In the genomic region with DNA sequence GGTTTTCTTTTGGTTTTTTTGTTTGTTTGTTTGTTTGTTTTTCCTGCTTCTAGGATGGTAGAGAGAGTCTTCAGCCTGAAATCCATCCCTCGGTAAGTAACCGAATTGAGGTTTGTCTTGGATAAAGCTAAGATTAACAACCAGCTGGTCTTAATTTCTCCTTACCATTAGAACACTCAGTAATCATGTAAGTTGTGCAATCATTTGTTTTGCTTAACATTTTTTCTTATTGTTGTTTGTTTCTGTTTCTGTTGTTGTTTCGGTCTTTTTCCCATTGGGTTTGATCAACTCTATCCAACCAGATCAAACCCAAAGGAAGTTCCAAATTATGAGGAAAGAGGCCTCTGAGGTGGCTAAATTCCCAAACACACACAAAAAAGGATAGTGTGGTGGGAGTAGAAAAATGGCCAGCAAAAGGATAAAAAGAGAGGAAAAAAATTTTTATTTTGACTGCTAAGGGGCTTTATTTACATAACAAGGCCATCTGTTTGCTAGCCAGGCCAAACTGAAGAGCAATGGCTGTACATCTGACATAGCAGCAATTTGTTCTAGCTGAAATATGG, we compare ENCODE assay signal across 14 cellular contexts. TPM values are rescaled to one million over a fixed set of nuclear protein-coding genes. Genes with fewer than 3 reads are reported as not detected.
A peak's percentile ranks its signal among the peaks of the same experiment; 100 is the strongest.
DNase-seq lines count a peak whose midpoint lies in the region; ATAC-seq, FAIRE-seq and TF ChIP-seq lines count a peak whose summit lies in the region.
"Had no signal": no experiment of that assay in that cellular context is flagged by ENCODE, and none has a peak within 500 bp of the region (broad histone marks: within the 10 kb centered on the region; RNA-seq: fewer than 3 reads in every experiment).

No MANE protein-coding gene starts in this region.

- no peak overlapping the region for H2BK12ac ChIP-seq in mesenchymal stem cell (ENCODE audit: low read length in 2 of 2)

- no peak for ATAC-seq in K562
- no peak for ATAC-seq in GM19023 (IDR thresholded peaks at IDR 0.05; ENCODE audit: unreplicated experiment)
- ATAC-seq: CD8-positive, alpha-beta T cell had no signal

- no peak overlapping the region for H3K14ac ChIP-seq in mesenchymal stem cell (ENCODE audit: low read length in 2 of 2)

- H2BK15ac ChIP-seq in mesenchymal stem cell (ENCODE audit: low read depth, poor library complexity, severe bottlenecking): no peak overlapping the region

- DNase-seq in GM04503 (ENCODE audit: low read depth): peak; percentile 13
- no peak for DNase-seq in K562 (ENCODE audit: extremely low read depth in 1 of 4, low spot score in 3 of 4)
- DNase-seq in fibroblast of mammary gland (ENCODE audit: low read depth): peak; percentile 41
- DNase-seq in mesenchymal stem cell: peak; percentile 18
- DNase-seq in testis: no peak
- no peak for DNase-seq in effector CD4-positive, alpha-beta T cell
- no peak for DNase-seq in activated T-cell treated with anti-CD3 and anti-CD28 coated beads, Interleukin-2, amount 50 U/mL, for 48 hours
- DNase-seq: CD8-positive, alpha-beta T cell; COR-L47; GF-D8 had no signal

- H4K91ac ChIP-seq in mesenchymal stem cell (ENCODE audit: low read length): no peak overlapping the region

- CTCF ChIA-PET in K562 (lab: Yijun Ruan, JAX; ENCODE audit: low intra/inter-chr PET ratio): interaction anchor here (0.8 kb wide), 1 partner anchor 1383 kb away, joined by 5 read pairs; no protein-coding TSS in a partner anchor

- H3K9me3 ChIP-seq in K562 (replicated peaks; ENCODE audit: control insufficient read depth, insufficient read depth, low read depth, low read length): no peaks in the 10 kb centered on the region
- peaks cover 2% of the 10 kb centered on the region for H3K9me3 ChIP-seq in mesenchymal stem cell (ENCODE audit: control insufficient read depth, low read length)
- no peaks in the 10 kb centered on the region for H3K9me3 ChIP-seq in testis
- H3K9me3 ChIP-seq: HAP-1 had no signal

- H3K23ac ChIP-seq in mesenchymal stem cell (ENCODE audit: low read length in 2 of 2): no peak overlapping the region

- no peak overlapping the region for H3K18ac ChIP-seq in mesenchymal stem cell (ENCODE audit: low read depth in 1 of 2, low read length in 2 of 2)

- H2BK120ac ChIP-seq in mesenchymal stem cell (ENCODE audit: low read depth, low read length): no peak overlapping the region

- no peaks in the 10 kb centered on the region for H3K9me1 ChIP-seq in K562 (ENCODE audit: control insufficient read depth, insufficient read depth, low read length)

- TF ChIP-seq CTCF in K562 (IDR thresholded peaks at IDR 0.05 in 2 of 3, conservative IDR thresholded peaks at IDR 0.05 in 1 of 3; ENCODE audit: insufficient read depth in 2 of 3, low read depth in 1 of 3, low read length in 3 of 3): no peak
- TF ChIP-seq CTCF in fibroblast of mammary gland (conservative IDR thresholded peaks at IDR 0.05; ENCODE audit: control insufficient read depth, insufficient read depth, low read depth, low read length): no peak
- TF ChIP-seq CTCF in testis (IDR thresholded peaks at IDR 0.05): no peak

- peaks cover 2 to 10% of the 10 kb centered on the region in 2 experiments; a peak in 4 of 5 replicates for H3K27me3 ChIP-seq in K562 (ENCODE audit: control insufficient read depth in 2 of 2, insufficient read depth in 2 of 2, low read length in 2 of 2)
- H3K27me3 ChIP-seq in mesenchymal stem cell (ENCODE audit: control insufficient read depth in 1 of 2, insufficient read depth in 1 of 2, low read length in 2 of 2): no peaks in the 10 kb centered on the region
- no peaks in the 10 kb centered on the region for H3K27me3 ChIP-seq in testis

- no peak overlapping the region for H2BK5ac ChIP-seq in mesenchymal stem cell (ENCODE audit: low read depth, low read length, poor library complexity, severe bottlenecking)

- no peak for TF ChIP-seq RAD21 in K562 (CRISPR knock-in tag; conservative IDR thresholded peaks at IDR 0.05 in 1 of 2, IDR thresholded peaks at IDR 0.05 in 1 of 2)

- no peak overlapping the region for H3K4me3 ChIP-seq in K562
- no peak overlapping the region for H3K4me3 ChIP-seq in fibroblast of mammary gland (ENCODE audit: control insufficient read depth, low read depth, low read length)
- no peak overlapping the region for H3K4me3 ChIP-seq in mesenchymal stem cell (ENCODE audit: insufficient read depth in 1 of 2, low read depth in 1 of 2, low read length in 2 of 2)
- no peak overlapping the region for H3K4me3 ChIP-seq in testis
- H3K4me3 ChIP-seq: HAP-1 had no signal

- H4K20me1 ChIP-seq in K562 (replicated peaks; ENCODE audit: control insufficient read depth, insufficient read depth, low read length): no peaks in the 10 kb centered on the region

- H3K4me1 ChIP-seq in K562 (replicated peaks in 1 of 2; ENCODE audit: control insufficient read depth in 2 of 2, insufficient read depth in 2 of 2, low read length in 2 of 2): no peaks in the 10 kb centered on the region
- H3K4me1 ChIP-seq in mesenchymal stem cell (ENCODE audit: control insufficient read depth, insufficient read depth, low read depth, low read length): no peaks in the 10 kb centered on the region
- no peaks in the 10 kb centered on the region for H3K4me1 ChIP-seq in testis
- H3K4me1 ChIP-seq: HAP-1 had no signal

- no peak overlapping the region for H3K9ac ChIP-seq in K562 (ENCODE audit: insufficient read depth in 1 of 2, low read depth in 2 of 2, low read length in 2 of 2)
- H3K9ac ChIP-seq in mesenchymal stem cell (ENCODE audit: low read length): no peak overlapping the region

- no peak overlapping the region for H2AK5ac ChIP-seq in mesenchymal stem cell (ENCODE audit: low read length, severe bottlenecking)

- in situ Hi-C loops in K562 (cut with MboI): no loop called here

- no peaks in the 10 kb centered on the region for H3K36me3 ChIP-seq in K562 (ENCODE audit: control insufficient read depth, insufficient read depth, low read length)
- H3K36me3 ChIP-seq in mesenchymal stem cell (ENCODE audit: control insufficient read depth in 1 of 2, insufficient read depth in 2 of 2, low read depth in 1 of 2, low read length in 2 of 2): no peaks in the 10 kb centered on the region
- H3K36me3 ChIP-seq in testis (ENCODE audit: low read depth, missing control alignments): no peaks in the 10 kb centered on the region
- H3K36me3 ChIP-seq: HAP-1 had no signal

- H3K79me2 ChIP-seq in K562 (ENCODE audit: control insufficient read depth, insufficient read depth, low read length): no peaks in the 10 kb centered on the region

- BruUV-seq in K562 (replicated peaks; lab: Mats Ljungman, UMichigan): no TSS peak

- no peak overlapping the region for H3K4me2 ChIP-seq in K562 (ENCODE audit: insufficient read depth, low read length)
- no peak overlapping the region for H3K4me2 ChIP-seq in mesenchymal stem cell (ENCODE audit: low read length, poor library complexity, severe bottlenecking)

- no peak for TF ChIP-seq EP300 in K562 (IDR thresholded peaks at IDR 0.05; ENCODE audit: low read length)

- H3K79me1 ChIP-seq in mesenchymal stem cell (replicated peaks; ENCODE audit: low read length, poor library complexity, severe bottlenecking): no peaks in the 10 kb centered on the region

- H3K27ac ChIP-seq in K562 (ENCODE audit: extremely low read depth, low read depth, low read length) (no peak overlapping the region), mesenchymal stem cell (ENCODE audit: low read length, poor library complexity, severe bottlenecking) (no peak overlapping the region), testis (no peak overlapping the region)

- H2AFZ ChIP-seq in K562 (ENCODE audit: low read depth, low read length) (no peak overlapping the region), mesenchymal stem cell (ENCODE audit: low read depth, low read length) (no peak overlapping the region)

- FAIRE-seq in K562 (lab: Jason Lieb, UNC): no peak
- FAIRE-seq: A204.1 had no signal

- WGBS in K562 (ENCODE audit: insufficient coverage, low coverage, missing lambda C conversion rate): 7% methylated on average over 3 of the region's 3 CpGs
- WGBS in mesenchymal stem cell: no CpG with 5 or more reads among the region's 3 CpGs
- 62 to 80% methylated on average over 3 of the region's 3 CpGs for WGBS in testis, 2 donors

- intact Hi-C loops in K562 (cut with micrococcal nuclease): no loop called here
- intact Hi-C loops in testis (cut with DNase I; ENCODE audit: low total_unique reads): no loop called here

- POLR2A ChIA-PET in K562 (lab: Yijun Ruan, JAX): interaction anchor here (1.3 kb wide), 1 partner anchor 12 kb away, joined by 3 read pairs; no protein-coding TSS in a partner anchor

- no peak for TF ChIP-seq POLR2A in K562 (conservative IDR thresholded peaks at IDR 0.05)
- no peak for TF ChIP-seq POLR2A in testis (IDR thresholded peaks at IDR 0.05)

- H4K8ac ChIP-seq in mesenchymal stem cell (ENCODE audit: low read length): no peak overlapping the region

- no peak overlapping the region for H3K4ac ChIP-seq in mesenchymal stem cell (ENCODE audit: low read depth in 1 of 2, low read length in 2 of 2)

RNA-seq across cellular contexts. Expression of a gene that starts 49.6 kb away (rescaled TPM):
- 0.09 and 0.42 TPM in 2 replicates for total RNA-seq in K562 (2011; cell fraction: chromatin; rRNA removed; ENCODE audit: low replicate concordance)
- under 0.01 TPM in 2 replicates for total RNA-seq in K562 (2011; cell fraction: nucleolus; rRNA removed)
- total RNA-seq in K562 (2011; cell fraction: nucleoplasm; rRNA removed): 0.15 TPM in 1 of 2 replicates, not detected in the other
- total RNA-seq in K562 (2014; rRNA removed) (under 0.01 and 0.08 TPM in 2 replicates), K562 (2014; rRNA removed; fragmentation: Illumina TruSeq; extraction: Trizol) (0.06 and 0.11 TPM in 2 replicates), K562 (2015; rRNA removed; fragmentation: Illumina TruSeq; extraction: Trizol) (0.04 and 0.08 TPM in 2 replicates), K562 (2021) (0.04 and 0.07 TPM in 2 replicates), testis (10 to 100 TPM; 10.3 to 16.9 TPM)
- polyA plus RNA-seq in K562 (2011; rRNA removed) (0.04 and 0.07 TPM in 2 replicates), K562 (2014; fragmentation: Illumina TruSeq; extraction: Trizol) (0.04 and 0.06 TPM in 2 replicates), K562 (2014; fragmentation: Nextera tagmentation; extraction: Ambion mirVana) (under 1 TPM; 0.03 to 0.04 TPM), K562 (2014; rRNA removed) (0.04 TPM in 1 of 2 replicates, not detected in the other), testis (ENCODE audit: insufficient read depth, low read depth, low replicate concordance) (3.7 TPM)
- 0.03 TPM in 1 of 2 replicates, not detected in the other for polyA plus RNA-seq in K562 (2011; cell fraction: cytosol; rRNA removed)
- polyA plus RNA-seq in K562 (2011; cell fraction: nucleus; rRNA removed): 0.03 and 0.04 TPM in 2 replicates
- 0.03 and 0.07 TPM in 2 replicates for polyA plus RNA-seq in K562 (2012)
- 0.09 and 0.14 TPM in 2 replicates for polyA minus RNA-seq in K562 (2011; rRNA and poly(A)+ RNA removed)
- polyA minus RNA-seq in K562 (2011; cell fraction: cytosol; rRNA and poly(A)+ RNA removed): not detected in 2 replicates
- 0.13 and 0.22 TPM in 2 replicates for polyA minus RNA-seq in K562 (2011; cell fraction: nucleus; rRNA and poly(A)+ RNA removed)
- polyA plus RNA-seq in mesenchymal stem cell (2013, experiment 1 of 2): 0.01 TPM
- not detected for polyA plus RNA-seq in mesenchymal stem cell (2013, experiment 2 of 2)
- total RNA-seq: HT-29 had no signal

RNA-seq across cellular contexts. Expression of a gene that starts 50.7 kb away (rescaled TPM):
- total RNA-seq in K562 (2011; cell fraction: chromatin; rRNA removed; ENCODE audit: low replicate concordance): 482 and 1,074 TPM in 2 replicates
- 267 and 350 TPM in 2 replicates for total RNA-seq in K562 (2011; cell fraction: nucleolus; rRNA removed)
- total RNA-seq in K562 (2011; cell fraction: nucleoplasm; rRNA removed): 431 and 468 TPM in 2 replicates
- total RNA-seq in K562 (2014; rRNA removed) (47.3 and 55.5 TPM in 2 replicates), K562 (2014; rRNA removed; fragmentation: Illumina TruSeq; extraction: Trizol) (95.4 and 111 TPM in 2 replicates), K562 (2015; rRNA removed; fragmentation: Illumina TruSeq; extraction: Trizol) (53.3 and 61.5 TPM in 2 replicates), K562 (2021) (87.4 and 90.8 TPM in 2 replicates), testis (10 to 100 TPM; 33.6 to 44.8 TPM)
- polyA plus RNA-seq in K562 (2011; rRNA removed) (155 and 159 TPM in 2 replicates), K562 (2014; fragmentation: Illumina TruSeq; extraction: Trizol) (62.6 and 66.9 TPM in 2 replicates), K562 (2014; fragmentation: Nextera tagmentation; extraction: Ambion mirVana) (10 to 100 TPM; 29.5 to 58.5 TPM), K562 (2014; rRNA removed) (46.8 and 49.4 TPM in 2 replicates), testis (ENCODE audit: insufficient read depth, low read depth, low replicate concordance) (49.8 TPM)
- 22.5 and 77.8 TPM in 2 replicates for polyA plus RNA-seq in K562 (2011; cell fraction: cytosol; rRNA removed)
- polyA plus RNA-seq in K562 (2011; cell fraction: nucleus; rRNA removed): 167 and 305 TPM in 2 replicates
- polyA plus RNA-seq in K562 (2012): 33.3 and 102 TPM in 2 replicates
- 375 and 488 TPM in 2 replicates for polyA minus RNA-seq in K562 (2011; rRNA and poly(A)+ RNA removed)
- 79.6 and 89.1 TPM in 2 replicates for polyA minus RNA-seq in K562 (2011; cell fraction: cytosol; rRNA and poly(A)+ RNA removed)
- 154 and 346 TPM in 2 replicates for polyA minus RNA-seq in K562 (2011; cell fraction: nucleus; rRNA and poly(A)+ RNA removed)
- polyA plus RNA-seq in mesenchymal stem cell (2013, experiment 1 of 2): 97.7 TPM
- polyA plus RNA-seq in mesenchymal stem cell (2013, experiment 2 of 2): 98.7 TPM

Comparison
In these comparisons a context has a peak if more than half of its experiments do, and no peak if none do; other contexts are left out.
1. DNase-seq: peak in GM04503 (single experiment), fibroblast of mammary gland (single experiment) and mesenchymal stem cell (single experiment); none in K562 (0 of 4), testis (single experiment), effector CD4-positive, alpha-beta T cell (single experiment) and activated T-cell treated with anti-CD3 and anti-CD28 coated beads, Interleukin-2, amount 50 U/mL, for 48 hours (0 of 2).
2. RNA of a gene that starts 49.6 kb away (total RNA-seq): 10.3 to 16.9 TPM in testis; under 0.01 to 0.42 TPM in K562; every median in the first group is over 4 times any median in the second.